ENCODE assay signal across 4 cellular contexts in the genomic region with DNA sequence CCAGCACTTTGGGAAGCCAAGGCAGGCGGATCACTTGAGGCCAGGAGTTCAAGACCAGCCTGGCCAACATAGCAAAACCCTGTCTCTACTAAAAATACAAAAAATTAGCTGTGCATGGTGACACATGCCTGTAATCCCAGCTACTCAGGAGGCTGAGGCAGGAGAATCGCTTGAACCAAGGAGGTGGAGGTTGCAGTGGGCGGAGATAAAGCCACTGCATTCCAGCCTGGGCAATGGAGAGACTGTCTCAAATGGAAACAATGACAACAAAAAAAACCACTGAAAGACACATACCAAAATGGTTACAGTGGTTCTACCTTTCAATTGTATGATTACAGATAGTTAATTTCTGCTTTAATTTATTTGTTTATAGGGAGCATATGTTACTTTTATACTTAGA. TPM values are rescaled to one million over a fixed set of nuclear protein-coding genes. Genes with fewer than 3 reads are reported as not detected.
"Had no signal": no experiment of that assay in that cellular context is flagged by ENCODE, and none has a peak within 500 bp of the region (broad histone marks: within the 10 kb centered on the region; RNA-seq: fewer than 3 reads in every experiment).

No MANE protein-coding gene starts in this region.

RNA-seq across cellular contexts. Expression of a gene that starts 33.2 kb away (rescaled TPM):
- total RNA-seq: activated CD8-positive, alpha-beta memory T cell treated with anti-CD3 and anti-CD28 coated beads, Interleukin-2, amount 10 ng/mL, durations not matched to agents 7 days and 5 days; fibroblast of villous mesenchyme; glomerular endothelial cell; vagina had no signal
